In the genomic region with DNA sequence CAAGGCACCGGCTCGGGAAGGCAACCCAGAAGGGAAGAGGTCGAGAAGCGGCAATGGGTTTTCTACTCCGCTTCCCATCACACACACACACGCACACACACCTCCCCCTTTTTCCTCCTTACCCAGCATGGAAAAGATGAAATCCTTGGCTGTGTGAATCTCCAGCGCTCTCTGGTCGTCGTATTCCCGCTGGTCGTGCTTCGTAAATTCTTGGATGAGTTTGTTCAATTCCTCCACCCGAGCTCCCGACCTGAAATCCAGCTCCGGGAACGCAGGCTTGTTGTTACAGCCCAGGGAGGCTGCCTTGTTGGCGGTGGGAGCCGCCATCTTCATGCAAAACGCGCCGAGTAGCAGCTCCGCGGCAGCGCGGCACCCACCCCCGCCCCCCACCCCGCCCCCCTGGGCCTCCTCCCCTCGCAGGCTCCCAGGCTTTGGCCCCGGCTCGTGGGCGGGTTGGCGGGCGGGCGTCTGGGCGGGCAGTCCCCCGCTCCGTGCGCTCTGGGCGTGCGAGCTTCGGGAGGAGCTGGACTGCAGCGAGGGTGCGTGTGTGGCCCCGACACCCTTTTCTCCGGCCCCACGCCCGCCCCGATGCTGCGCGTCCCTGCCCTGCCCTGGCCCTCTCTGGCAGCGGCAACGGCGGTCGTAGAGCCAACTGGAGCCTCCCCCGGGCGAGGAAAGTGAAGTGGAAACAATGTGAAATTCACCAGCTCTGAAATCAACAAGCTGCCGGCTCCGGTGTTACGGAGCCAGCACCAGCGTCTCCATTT, we compare ENCODE assay signal across 8 cellular contexts. TPM values are rescaled to one million over a fixed set of nuclear protein-coding genes. Genes with fewer than 3 reads are reported as not detected.
A peak's percentile ranks its signal among the peaks of the same experiment; 100 is the strongest.
DNase-seq lines count a peak whose midpoint lies in the region; ATAC-seq, FAIRE-seq and TF ChIP-seq lines count a peak whose summit lies in the region.

Gene MB21D2 (minus strand): TSS at position 349 of the 767 bp plus-strand sequence. CDS start 16 bp downstream, at position 333.

- peaks cover 16% of the 10 kb centered on the region for H3K79me2 ChIP-seq in endothelial cell of umbilical vein (ENCODE audit: control insufficient read depth, insufficient read depth, low read length)

- TF ChIP-seq POLR2A in endothelial cell of umbilical vein (IDR thresholded peaks at IDR 0.05; ENCODE audit: low read depth, low read length): peak; percentile 66

- intact Hi-C loops in endothelial cell of umbilical vein (cut with micrococcal nuclease): loop anchor here (1.0 to 5.0 kb wide), 10 partner anchors 28 to 675 kb away; partner anchors contain the start of gene OPA1

- peak; percentile 85 for FAIRE-seq in endothelial cell of umbilical vein (lab: Jason Lieb, UNC)

- H3K4me3 ChIP-seq in endothelial cell of umbilical vein (replicated peaks in 1 of 3; ENCODE audit: insufficient read depth in 1 of 3, low read depth in 1 of 3, low read length in 3 of 3): peak within 1 kb of the TSS; percentile 50 to 89 (median 60)
- H3K4me3 ChIP-seq in mesodermal cell (ENCODE audit: extremely low read depth, insufficient read depth, low read length, poor library complexity, severe bottlenecking): peak within 1 kb of the TSS; percentile 84

- no peaks in the 10 kb centered on the region for H3K9me1 ChIP-seq in endothelial cell of umbilical vein (replicated peaks; ENCODE audit: control insufficient read depth, extremely low read depth, insufficient read depth, low read length)

- no peaks in the 10 kb centered on the region for H3K36me3 ChIP-seq in endothelial cell of umbilical vein (ENCODE audit: control insufficient read depth in 2 of 2, extremely low read depth in 1 of 2, insufficient read depth in 2 of 2, low read length in 2 of 2)
- no peaks in the 10 kb centered on the region for H3K36me3 ChIP-seq in mesodermal cell (ENCODE audit: control insufficient read depth, insufficient read depth, low read length)

- H3K27ac ChIP-seq in endothelial cell of umbilical vein (ENCODE audit: insufficient read depth, low read depth, low read length) (peak within 1 kb of the TSS; percentile 80), mesodermal cell (ENCODE audit: low read depth, low read length, severe bottlenecking) (peak within 1 kb of the TSS; percentile 86)

- CTCF ChIA-PET in endothelial cell of umbilical vein (lab: Charles Lee): interaction anchor here (1.0 to 4.5 kb wide), 18 partner anchors 10 to 655 kb away, joined by 3 to 76 read pairs (median 4); no protein-coding TSS in a partner anchor

- peak within 1 kb of the TSS; percentile 75 for H3K4me2 ChIP-seq in endothelial cell of umbilical vein (ENCODE audit: insufficient read depth, low read length)

- peak within 1 kb of the TSS; percentile 95 for H2AFZ ChIP-seq in endothelial cell of umbilical vein (ENCODE audit: low read depth, low read length)

- whole genome bisulfite sequencing in mesodermal cell (ENCODE audit: insufficient coverage in 2 of 2), 2 experiments: 0% methylated on average over 27 to 36 of the region's 60 CpGs

- dilution Hi-C loops in endothelial cell of umbilical vein (cut with MboI; ENCODE audit: extremely low pct_ligation_motif_present, low sequenced_read_pairs): no loop called here

- peak; percentile 59 for ATAC-seq in GM19463 (IDR thresholded peaks at IDR 0.05; ENCODE audit: unreplicated experiment)
- peak; percentile 45 for ATAC-seq in HG03565 (IDR thresholded peaks at IDR 0.05; ENCODE audit: unreplicated experiment)

- POLR2A ChIA-PET in endothelial cell of umbilical vein (lab: Charles Lee): interaction anchor here (0.7 to 2.0 kb wide), 6 partner anchors 29 to 96 kb away, joined by 3 to 10 read pairs (median 4); no protein-coding TSS in a partner anchor

- H3K27me3 ChIP-seq in endothelial cell of umbilical vein (ENCODE audit: control insufficient read depth in 2 of 2, insufficient read depth in 2 of 2, low read length in 2 of 2): no peaks in the 10 kb centered on the region

- DNase-seq in COR-L47 (lab: John Stamatoyannopoulos, UW): peak; percentile 86
- peak; percentile 93 for DNase-seq in NCI-H82 (lab: John Stamatoyannopoulos, UW)
- peak; percentile 40 for DNase-seq in activated T-cell treated with anti-CD3 and anti-CD28 coated beads for 4 hours
- DNase-seq in endothelial cell of umbilical vein (ENCODE audit: low read depth, low spot score): peak; percentile 89
- DNase-seq in stimulated activated CD8-positive, alpha-beta memory T cell treated with anti-CD3 and anti-CD28 coated beads, Interleukin-4, amount 100 ng/mL, for 24 hours (ENCODE audit: low read depth): peak; percentile 20

- H3K9me3 ChIP-seq in endothelial cell of umbilical vein (replicated peaks; ENCODE audit: control insufficient read depth, insufficient read depth, low read length): no peaks in the 10 kb centered on the region
- H3K9me3 ChIP-seq in mesodermal cell (ENCODE audit: control insufficient read depth, low read length): no peaks in the 10 kb centered on the region

- H4K20me1 ChIP-seq in endothelial cell of umbilical vein (replicated peaks; ENCODE audit: control insufficient read depth, extremely low read depth, insufficient read depth, low read length): no peaks in the 10 kb centered on the region

- TF ChIP-seq CTCF in endothelial cell of umbilical vein (IDR thresholded peaks at IDR 0.05; ENCODE audit: extremely low read depth in 1 of 2, insufficient read depth in 1 of 2, low read depth in 1 of 2, low read length in 2 of 2): no peak

- no TSS peak for BruUV-seq in endothelial cell of umbilical vein (replicated peaks; lab: Mats Ljungman, UMichigan)

- peak within 1 kb of the TSS; percentile 91 for H3K9ac ChIP-seq in endothelial cell of umbilical vein (replicated peaks; ENCODE audit: extremely low read depth, insufficient read depth, low read length)

- H3K4me1 ChIP-seq in endothelial cell of umbilical vein (ENCODE audit: control insufficient read depth, extremely low read depth, insufficient read depth, low read length) (peaks cover 9% of the 10 kb centered on the region), mesodermal cell (ENCODE audit: control insufficient read depth, insufficient read depth, low read length, poor library complexity, severe bottlenecking) (peaks cover 7% of the 10 kb centered on the region)

TF ChIP-seq in endothelial cell of umbilical vein, 7 proteins besides CTCF, POLR2A, EP300 and RAD21:
- TF ChIP-seq POLR2AphosphoS5 (IDR thresholded peaks at IDR 0.05; ENCODE audit: insufficient read depth, low read depth, low read length) (peak; percentile 58), EZH2 (IDR thresholded peaks at IDR 0.05; ENCODE audit: borderline replicate concordance, low read depth, low read length, severe bottlenecking) (no peak)

RNA-seq across cellular contexts. Expression of gene MB21D2, which starts in this region (rescaled TPM):
- total RNA-seq in endothelial cell of umbilical vein: 7.2 and 7.4 TPM in 2 replicates
- polyA plus RNA-seq in endothelial cell of umbilical vein: 6.7 TPM in 2 replicates
- polyA plus RNA-seq in endothelial cell of umbilical vein (2011; cell fraction: cytosol; rRNA removed): 6.0 and 6.2 TPM in 2 replicates
- polyA plus RNA-seq in endothelial cell of umbilical vein (2011; cell fraction: nucleus; rRNA removed): 5.4 and 5.7 TPM in 2 replicates
- polyA plus RNA-seq in endothelial cell of umbilical vein (2012): 5.0 and 7.3 TPM in 2 replicates
- polyA minus RNA-seq in endothelial cell of umbilical vein: 14.9 and 15.9 TPM in 2 replicates
- 2.9 TPM for polyA minus RNA-seq in endothelial cell of umbilical vein (2011; cell fraction: cytosol; rRNA and poly(A)+ RNA removed)
- 9.6 and 10.3 TPM in 2 replicates for polyA minus RNA-seq in endothelial cell of umbilical vein (2011; cell fraction: nucleus; rRNA and poly(A)+ RNA removed)
- 3.3 TPM for polyA plus RNA-seq in mesodermal cell (2013, experiment 1 of 2)
- 3.2 TPM for polyA plus RNA-seq in mesodermal cell (2013, experiment 2 of 2)

Comparison
In these comparisons a context has a peak if more than half of its experiments do, and no peak if none do; other contexts are left out.
1. Peak in every context shown above with its lines: DNase-seq, ATAC-seq, H3K4me3 ChIP-seq and H3K27ac ChIP-seq.
2. DNase-seq: peak in every context shown above with its lines; median percentile 93 in NCI-H82; 89 in endothelial cell of umbilical vein; 86 in COR-L47; 40 in activated T-cell treated with anti-CD3 and anti-CD28 coated beads for 4 hours; 20 in stimulated activated CD8-positive, alpha-beta memory T cell treated with anti-CD3 and anti-CD28 coated beads, Interleukin-4, amount 100 ng/mL, for 24 hours.